ENCODE assay signal across 9 cellular contexts in genomic region chr13:96229356-96229755, GRCh38.
DNase-seq lines count a peak whose midpoint lies in the region; ATAC-seq lines count a peak whose summit lies in the region.
"Had no signal": no experiment of that assay in that cellular context is flagged by ENCODE, and none has a peak within 500 bp of the region (broad histone marks: within the 10 kb centered on the region; RNA-seq: fewer than 3 reads in every experiment).

No MANE protein-coding gene starts in this region.

- no peaks in the 10 kb centered on the region for H3K27me3 ChIP-seq in HAP-1 (ENCODE audit: low read depth)
- no peaks in the 10 kb centered on the region for H3K27me3 ChIP-seq in naive thymus-derived CD4-positive, alpha-beta T cell (ENCODE audit: control insufficient read depth in 2 of 2, insufficient read depth in 2 of 2, low read length in 2 of 2)

- H3K4me3 Mint-ChIP-seq in naive thymus-derived CD4-positive, alpha-beta T cell, result no peak overlapping the region
- H3K4me3 Mint-ChIP-seq: stimulated activated naive CD8-positive, alpha-beta T cell treated with anti-CD3 and anti-CD28 coated beads, Interleukin-15, Interleukin-2, amounts not matched to agents 100 ng/mL and 50 ng/mL, for 24 hours had no signal

- POLR2A ChIA-PET in naive thymus-derived CD4-positive, alpha-beta T cell (lab: Charles Lee), result no interaction called here

- no peaks in the 10 kb centered on the region for H3K27me3 Mint-ChIP-seq in naive thymus-derived CD4-positive, alpha-beta T cell
- H3K27me3 Mint-ChIP-seq: stimulated activated naive CD8-positive, alpha-beta T cell treated with anti-CD3 and anti-CD28 coated beads, Interleukin-15, Interleukin-2, amounts not matched to agents 100 ng/mL and 50 ng/mL, for 24 hours had no signal

- no peaks in the 10 kb centered on the region for H3K4me1 ChIP-seq in HAP-1
- H3K4me1 ChIP-seq in naive thymus-derived CD4-positive, alpha-beta T cell (ENCODE audit: control insufficient read depth in 2 of 2, insufficient read depth in 2 of 2, low read length in 2 of 2), result no peaks in the 10 kb centered on the region

- H3K36me3 Mint-ChIP-seq in naive thymus-derived CD4-positive, alpha-beta T cell, result no peaks in the 10 kb centered on the region

- H3K36me3 ChIP-seq in HAP-1 (replicated peaks), result no peaks in the 10 kb centered on the region
- H3K36me3 ChIP-seq in naive thymus-derived CD4-positive, alpha-beta T cell (ENCODE audit: control insufficient read depth in 2 of 3, insufficient read depth in 3 of 3, low read length in 3 of 3), result no peaks in the 10 kb centered on the region

- H3K9me3 Mint-ChIP-seq in naive thymus-derived CD4-positive, alpha-beta T cell, result no peaks in the 10 kb centered on the region
- H3K9me3 Mint-ChIP-seq: stimulated activated naive CD8-positive, alpha-beta T cell treated with anti-CD3 and anti-CD28 coated beads, Interleukin-15, Interleukin-2, amounts not matched to agents 100 ng/mL and 50 ng/mL, for 24 hours had no signal

- no peak overlapping the region for H3K27ac ChIP-seq in naive thymus-derived CD4-positive, alpha-beta T cell (ENCODE audit: low read depth, low read length)

- peak; percentile 57 for DNase-seq in ELF-1 (ENCODE audit: low read depth, low spot score)
- peak; percentile 21 to 28 for DNase-seq in HAP-1 (ENCODE audit: low spot score in 2 of 2)
- peak; percentile 45 for DNase-seq in NCI-H69 (lab: John Stamatoyannopoulos, UW)
- DNase-seq in glomerular endothelial cell (ENCODE audit: extremely low read depth, low read depth, low spot score), result peak; percentile 7
- no peak for DNase-seq in OCI-M2 (lab: John Stamatoyannopoulos, UW; ENCODE audit: unreplicated experiment)
- no peak for DNase-seq in naive thymus-derived CD4-positive, alpha-beta T cell
- no peak for DNase-seq in stimulated activated CD4-positive, alpha-beta T cell treated with anti-CD3 and anti-CD28 coated beads, Interleukin-12 subunit alpha, Interleukin-12 subunit beta, amount 100 ng/mL, for 4 hours
- DNase-seq in NCI-H2029 treated with DMSO at 0.1 percent for 48 hours (lab: John Stamatoyannopoulos, UW), result no peak

- no peak for ATAC-seq in naive thymus-derived CD4-positive, alpha-beta T cell

- no peak overlapping the region for H3K27ac Mint-ChIP-seq in naive thymus-derived CD4-positive, alpha-beta T cell
- H3K27ac Mint-ChIP-seq: stimulated activated naive CD8-positive, alpha-beta T cell treated with anti-CD3 and anti-CD28 coated beads, Interleukin-15, Interleukin-2, amounts not matched to agents 100 ng/mL and 50 ng/mL, for 24 hours had no signal

- H3K9me3 ChIP-seq in HAP-1, result no peaks in the 10 kb centered on the region
- H3K9me3 ChIP-seq in naive thymus-derived CD4-positive, alpha-beta T cell (ENCODE audit: control insufficient read depth in 2 of 3, low read length in 3 of 3), result no peaks in the 10 kb centered on the region

- intact Hi-C loops in naive thymus-derived CD4-positive, alpha-beta T cell (cut with micrococcal nuclease), result no loop called here

- no peak overlapping the region for H3K4me3 ChIP-seq in HAP-1
- H3K4me3 ChIP-seq in naive thymus-derived CD4-positive, alpha-beta T cell (ENCODE audit: low read length), result no peak overlapping the region

- in situ Hi-C loops in HAP-1 (cut with MboI; ENCODE audit: low sequenced_read_pairs), result no loop called here

- H3K4me1 Mint-ChIP-seq in naive thymus-derived CD4-positive, alpha-beta T cell, result no peaks in the 10 kb centered on the region

- CTCF ChIA-PET in naive thymus-derived CD4-positive, alpha-beta T cell (lab: Charles Lee), result no interaction called here

Comparison
In these comparisons a context has a peak if more than half of its experiments do, and no peak if none do; other contexts are left out.
1. DNase-seq: peak in ELF-1 (single experiment), HAP-1 (2 of 2), NCI-H69 (single experiment) and glomerular endothelial cell (single experiment); none in OCI-M2 (single experiment), naive thymus-derived CD4-positive, alpha-beta T cell (0 of 9), stimulated activated CD4-positive, alpha-beta T cell treated with anti-CD3 and anti-CD28 coated beads, Interleukin-12 subunit alpha, Interleukin-12 subunit beta, amount 100 ng/mL, for 4 hours (single experiment) and NCI-H2029 treated with DMSO at 0.1 percent for 48 hours (single experiment).